In the genomic region with DNA sequence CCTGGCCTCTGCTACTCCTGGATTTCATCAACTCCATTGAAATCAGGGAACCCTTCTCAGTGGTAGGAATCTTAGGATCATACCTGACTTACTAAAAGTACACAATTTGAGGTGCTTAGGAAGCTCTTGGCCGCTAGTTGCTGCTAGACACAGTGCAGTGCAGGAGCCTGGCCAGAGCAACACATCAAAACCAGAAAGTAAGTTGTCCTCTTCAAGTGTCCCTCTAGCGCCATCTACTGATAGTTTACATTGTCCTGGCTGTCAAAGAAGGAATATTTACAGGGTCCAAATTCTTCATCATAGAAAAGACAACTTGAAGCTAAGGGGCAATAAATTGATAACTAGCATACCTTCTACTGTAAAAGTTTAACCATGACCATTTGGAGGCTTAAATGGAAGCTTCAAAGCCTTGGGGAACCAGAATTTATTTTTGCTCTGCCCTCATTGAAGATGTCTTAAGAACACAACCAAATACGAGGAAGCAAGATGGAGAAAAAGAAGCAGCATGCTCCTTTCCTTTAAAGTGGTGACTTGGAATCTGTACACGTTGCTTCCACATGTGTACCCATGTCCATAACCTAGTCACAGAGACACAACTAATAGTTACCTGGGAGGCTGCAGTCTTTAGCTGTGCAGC, we compare ENCODE assay signal across 1 cellular context.
TF ChIP-seq lines count a peak whose summit lies in the region.

No MANE protein-coding gene starts in this region.

TF ChIP-seq in GM23338, 12 proteins besides CTCF, POLR2A, EP300 and RAD21 (continued from another document):
- TF ChIP-seq, protein P1, sequence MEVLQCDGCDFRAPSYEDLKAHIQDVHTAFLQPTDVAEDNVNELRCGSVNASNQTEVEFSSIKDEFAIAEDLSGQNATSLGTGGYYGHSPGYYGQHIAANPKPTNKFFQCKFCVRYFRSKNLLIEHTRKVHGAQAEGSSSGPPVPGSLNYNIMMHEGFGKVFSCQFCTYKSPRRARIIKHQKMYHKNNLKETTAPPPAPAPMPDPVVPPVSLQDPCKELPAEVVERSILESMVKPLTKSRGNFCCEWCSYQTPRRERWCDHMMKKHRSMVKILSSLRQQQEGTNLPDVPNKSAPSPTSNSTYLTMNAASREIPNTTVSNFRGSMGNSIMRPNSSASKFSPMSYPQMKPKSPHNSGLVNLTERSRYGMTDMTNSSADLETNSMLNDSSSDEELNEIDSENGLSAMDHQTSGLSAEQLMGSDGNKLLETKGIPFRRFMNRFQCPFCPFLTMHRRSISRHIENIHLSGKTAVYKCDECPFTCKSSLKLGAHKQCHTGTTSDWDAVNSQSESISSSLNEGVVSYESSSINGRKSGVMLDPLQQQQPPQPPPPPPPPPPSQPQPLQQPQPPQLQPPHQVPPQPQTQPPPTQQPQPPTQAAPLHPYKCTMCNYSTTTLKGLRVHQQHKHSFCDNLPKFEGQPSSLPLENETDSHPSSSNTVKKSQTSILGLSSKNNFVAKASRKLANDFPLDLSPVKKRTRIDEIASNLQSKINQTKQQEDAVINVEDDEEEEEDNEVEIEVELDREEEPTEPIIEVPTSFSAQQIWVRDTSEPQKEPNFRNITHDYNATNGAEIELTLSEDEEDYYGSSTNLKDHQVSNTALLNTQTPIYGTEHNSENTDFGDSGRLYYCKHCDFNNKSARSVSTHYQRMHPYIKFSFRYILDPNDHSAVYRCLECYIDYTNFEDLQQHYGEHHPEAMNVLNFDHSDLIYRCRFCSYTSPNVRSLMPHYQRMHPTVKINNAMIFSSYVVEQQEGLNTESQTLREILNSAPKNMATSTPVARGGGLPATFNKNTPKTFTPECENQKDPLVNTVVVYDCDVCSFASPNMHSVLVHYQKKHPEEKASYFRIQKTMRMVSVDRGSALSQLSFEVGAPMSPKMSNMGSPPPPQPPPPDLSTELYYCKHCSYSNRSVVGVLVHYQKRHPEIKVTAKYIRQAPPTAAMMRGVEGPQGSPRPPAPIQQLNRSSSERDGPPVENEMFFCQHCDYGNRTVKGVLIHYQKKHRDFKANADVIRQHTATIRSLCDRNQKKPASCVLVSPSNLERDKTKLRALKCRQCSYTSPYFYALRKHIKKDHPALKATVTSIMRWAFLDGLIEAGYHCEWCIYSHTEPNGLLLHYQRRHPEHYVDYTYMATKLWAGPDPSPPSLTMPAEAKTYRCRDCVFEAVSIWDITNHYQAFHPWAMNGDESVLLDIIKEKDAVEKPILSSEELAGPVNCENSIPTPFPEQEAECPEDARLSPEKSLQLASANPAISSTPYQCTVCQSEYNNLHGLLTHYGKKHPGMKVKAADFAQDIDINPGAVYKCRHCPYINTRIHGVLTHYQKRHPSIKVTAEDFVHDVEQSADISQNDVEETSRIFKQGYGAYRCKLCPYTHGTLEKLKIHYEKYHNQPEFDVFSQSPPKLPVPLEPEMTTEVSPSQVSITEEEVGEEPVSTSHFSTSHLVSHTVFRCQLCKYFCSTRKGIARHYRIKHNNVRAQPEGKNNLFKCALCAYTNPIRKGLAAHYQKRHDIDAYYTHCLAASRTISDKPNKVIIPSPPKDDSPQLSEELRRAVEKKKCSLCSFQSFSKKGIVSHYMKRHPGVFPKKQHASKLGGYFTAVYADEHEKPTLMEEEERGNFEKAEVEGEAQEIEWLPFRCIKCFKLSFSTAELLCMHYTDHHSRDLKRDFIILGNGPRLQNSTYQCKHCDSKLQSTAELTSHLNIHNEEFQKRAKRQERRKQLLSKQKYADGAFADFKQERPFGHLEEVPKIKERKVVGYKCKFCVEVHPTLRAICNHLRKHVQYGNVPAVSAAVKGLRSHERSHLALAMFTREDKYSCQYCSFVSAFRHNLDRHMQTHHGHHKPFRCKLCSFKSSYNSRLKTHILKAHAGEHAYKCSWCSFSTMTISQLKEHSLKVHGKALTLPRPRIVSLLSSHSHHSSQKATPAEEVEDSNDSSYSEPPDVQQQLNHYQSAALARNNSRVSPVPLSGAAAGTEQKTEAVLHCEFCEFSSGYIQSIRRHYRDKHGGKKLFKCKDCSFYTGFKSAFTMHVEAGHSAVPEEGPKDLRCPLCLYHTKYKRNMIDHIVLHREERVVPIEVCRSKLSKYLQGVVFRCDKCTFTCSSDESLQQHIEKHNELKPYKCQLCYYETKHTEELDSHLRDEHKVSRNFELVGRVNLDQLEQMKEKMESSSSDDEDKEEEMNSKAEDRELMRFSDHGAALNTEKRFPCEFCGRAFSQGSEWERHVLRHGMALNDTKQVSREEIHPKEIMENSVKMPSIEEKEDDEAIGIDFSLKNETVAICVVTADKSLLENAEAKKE (CRISPR knock-in tag; IDR thresholded peaks at IDR 0.05), result no peak
- TF ChIP-seq EZH2phosphoT487 (IDR thresholded peaks at IDR 0.05; ENCODE audit: unreplicated experiment), result no peak
- no peak for TF ChIP-seq NANOG (IDR thresholded peaks at IDR 0.05; ENCODE audit: borderline replicate concordance)
- TF ChIP-seq, protein P2, sequence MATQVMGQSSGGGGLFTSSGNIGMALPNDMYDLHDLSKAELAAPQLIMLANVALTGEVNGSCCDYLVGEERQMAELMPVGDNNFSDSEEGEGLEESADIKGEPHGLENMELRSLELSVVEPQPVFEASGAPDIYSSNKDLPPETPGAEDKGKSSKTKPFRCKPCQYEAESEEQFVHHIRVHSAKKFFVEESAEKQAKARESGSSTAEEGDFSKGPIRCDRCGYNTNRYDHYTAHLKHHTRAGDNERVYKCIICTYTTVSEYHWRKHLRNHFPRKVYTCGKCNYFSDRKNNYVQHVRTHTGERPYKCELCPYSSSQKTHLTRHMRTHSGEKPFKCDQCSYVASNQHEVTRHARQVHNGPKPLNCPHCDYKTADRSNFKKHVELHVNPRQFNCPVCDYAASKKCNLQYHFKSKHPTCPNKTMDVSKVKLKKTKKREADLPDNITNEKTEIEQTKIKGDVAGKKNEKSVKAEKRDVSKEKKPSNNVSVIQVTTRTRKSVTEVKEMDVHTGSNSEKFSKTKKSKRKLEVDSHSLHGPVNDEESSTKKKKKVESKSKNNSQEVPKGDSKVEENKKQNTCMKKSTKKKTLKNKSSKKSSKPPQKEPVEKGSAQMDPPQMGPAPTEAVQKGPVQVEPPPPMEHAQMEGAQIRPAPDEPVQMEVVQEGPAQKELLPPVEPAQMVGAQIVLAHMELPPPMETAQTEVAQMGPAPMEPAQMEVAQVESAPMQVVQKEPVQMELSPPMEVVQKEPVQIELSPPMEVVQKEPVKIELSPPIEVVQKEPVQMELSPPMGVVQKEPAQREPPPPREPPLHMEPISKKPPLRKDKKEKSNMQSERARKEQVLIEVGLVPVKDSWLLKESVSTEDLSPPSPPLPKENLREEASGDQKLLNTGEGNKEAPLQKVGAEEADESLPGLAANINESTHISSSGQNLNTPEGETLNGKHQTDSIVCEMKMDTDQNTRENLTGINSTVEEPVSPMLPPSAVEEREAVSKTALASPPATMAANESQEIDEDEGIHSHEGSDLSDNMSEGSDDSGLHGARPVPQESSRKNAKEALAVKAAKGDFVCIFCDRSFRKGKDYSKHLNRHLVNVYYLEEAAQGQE (IDR thresholded peaks at IDR 0.05; ENCODE audit: unreplicated experiment), result no peak
- TF ChIP-seq ZNF114 (CRISPR knock-in tag; IDR thresholded peaks at IDR 0.05), result no peak
- TF ChIP-seq, protein P3, sequence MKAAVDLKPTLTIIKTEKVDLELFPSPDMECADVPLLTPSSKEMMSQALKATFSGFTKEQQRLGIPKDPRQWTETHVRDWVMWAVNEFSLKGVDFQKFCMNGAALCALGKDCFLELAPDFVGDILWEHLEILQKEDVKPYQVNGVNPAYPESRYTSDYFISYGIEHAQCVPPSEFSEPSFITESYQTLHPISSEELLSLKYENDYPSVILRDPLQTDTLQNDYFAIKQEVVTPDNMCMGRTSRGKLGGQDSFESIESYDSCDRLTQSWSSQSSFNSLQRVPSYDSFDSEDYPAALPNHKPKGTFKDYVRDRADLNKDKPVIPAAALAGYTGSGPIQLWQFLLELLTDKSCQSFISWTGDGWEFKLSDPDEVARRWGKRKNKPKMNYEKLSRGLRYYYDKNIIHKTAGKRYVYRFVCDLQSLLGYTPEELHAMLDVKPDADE (IDR thresholded peaks at IDR 0.05), result no peak
- no peak for TF ChIP-seq ZNF331 (CRISPR knock-in tag; IDR thresholded peaks at IDR 0.05; ENCODE audit: low read depth)
- TF ChIP-seq STAT1 (IDR thresholded peaks at IDR 0.05; ENCODE audit: unreplicated experiment), result no peak
- TF ChIP-seq CREB1 (CRISPR knock-in tag; IDR thresholded peaks at IDR 0.05; ENCODE audit: low read depth), result no peak
- TF ChIP-seq EZH2 (IDR thresholded peaks at IDR 0.05; ENCODE audit: low read depth, unreplicated experiment), result no peak
- no peak for TF ChIP-seq POLR2AphosphoS5 (IDR thresholded peaks at IDR 0.05; ENCODE audit: low read depth)
